In the genomic region with DNA sequence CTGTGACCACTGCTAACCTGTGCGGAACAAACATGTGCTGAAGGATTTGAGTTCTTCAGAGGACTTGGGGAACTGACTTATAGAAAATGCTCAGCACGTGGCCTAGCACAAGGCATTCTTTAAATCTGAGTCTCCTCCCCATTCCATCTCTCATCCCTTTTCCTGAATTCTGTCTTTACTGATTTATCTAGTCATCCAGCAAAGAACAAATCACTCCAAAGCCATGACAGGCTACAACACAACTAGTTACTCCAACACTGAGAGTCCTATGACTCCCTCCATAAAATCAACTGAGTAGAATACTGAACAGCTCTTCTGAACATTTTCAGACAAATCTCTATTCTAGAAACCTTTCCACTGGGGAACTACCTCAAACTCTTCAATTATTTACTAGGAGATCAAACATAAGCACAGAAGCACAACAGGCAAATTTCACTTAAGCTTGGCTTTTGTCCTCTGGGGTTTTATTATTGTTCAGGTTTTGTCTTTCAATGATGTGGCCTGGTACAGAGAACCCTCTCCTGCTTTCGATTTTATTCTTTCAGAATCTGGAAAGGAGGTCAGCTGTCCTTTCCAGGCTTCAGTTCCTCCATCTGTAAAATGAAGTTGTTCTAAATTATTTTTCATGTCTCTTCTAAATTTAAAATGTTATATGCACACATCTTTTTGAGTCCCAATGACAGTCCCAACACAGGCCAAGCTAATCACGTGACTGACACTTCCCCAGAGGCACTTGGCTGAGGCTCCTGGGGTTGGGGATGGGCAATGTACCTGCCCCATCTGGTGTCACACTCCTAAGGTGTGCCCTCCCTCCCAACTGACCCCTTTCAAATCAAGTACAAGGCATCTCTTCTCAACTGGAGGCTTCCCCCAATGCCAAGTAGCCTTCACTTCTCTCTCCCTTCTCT, we compare ENCODE assay signal across 13 cellular contexts. TPM values are rescaled to one million over a fixed set of nuclear protein-coding genes. Genes with fewer than 3 reads are reported as not detected.
DNase-seq lines count a peak whose midpoint lies in the region; ATAC-seq and TF ChIP-seq lines count a peak whose summit lies in the region.
"Had no signal": no experiment of that assay in that cellular context is flagged by ENCODE, and none has a peak within 500 bp of the region (broad histone marks: within the 10 kb centered on the region; RNA-seq: fewer than 3 reads in every experiment).

No MANE protein-coding gene starts in this region.

- no peaks in the 10 kb centered on the region for H3K27me3 Mint-ChIP-seq in effector memory CD8-positive, alpha-beta T cell
- H3K27me3 Mint-ChIP-seq in type B pancreatic cell = no peaks in the 10 kb centered on the region
- H3K27me3 Mint-ChIP-seq: stimulated activated naive CD8-positive, alpha-beta T cell treated with anti-CD3 and anti-CD28 coated beads, Interleukin-15, amount 100 ng/mL, for 72 hours had no signal

- H3K9me3 ChIP-seq in right cardiac atrium (ENCODE audit: control insufficient read depth, low read length) = no peaks in the 10 kb centered on the region

- H3K27ac ChIP-seq in right cardiac atrium (ENCODE audit: low read length) = peak overlapping the region; percentile 78

- H3K27me3 ChIP-seq in right cardiac atrium (ENCODE audit: control insufficient read depth, insufficient read depth) = no peaks in the 10 kb centered on the region

- TF ChIP-seq CTCF in type B pancreatic cell (conservative IDR thresholded peaks at IDR 0.05) = no peak

- intact Hi-C loops in right cardiac atrium (cut with DNase I) (no loop called here), cardiac septum (cut with DNase I) (no loop called here)

- H3K36me3 Mint-ChIP-seq in effector memory CD8-positive, alpha-beta T cell (ENCODE audit: insufficient read depth) = peaks cover 3% of the 10 kb centered on the region
- peaks cover 7% of the 10 kb centered on the region for H3K36me3 Mint-ChIP-seq in type B pancreatic cell

- peaks cover 45 to 52% of the 10 kb centered on the region in 2 donors for H3K4me1 Mint-ChIP-seq in effector memory CD8-positive, alpha-beta T cell (ENCODE audit: low read depth in 2 of 2)
- H3K4me1 Mint-ChIP-seq in type B pancreatic cell (ENCODE audit: unreplicated experiment) = peaks cover 47% of the 10 kb centered on the region

- peaks cover 22% of the 10 kb centered on the region for H3K4me1 ChIP-seq in right cardiac atrium (ENCODE audit: control insufficient read depth, insufficient read depth, low read length)

- H3K4me3 Mint-ChIP-seq in effector memory CD8-positive, alpha-beta T cell = no peak overlapping the region
- no peak overlapping the region for H3K4me3 Mint-ChIP-seq in type B pancreatic cell
- H3K4me3 Mint-ChIP-seq: stimulated activated naive CD8-positive, alpha-beta T cell treated with anti-CD3 and anti-CD28 coated beads, Interleukin-15, amount 100 ng/mL, for 72 hours; T-helper 2 cell treated with Interferon-gamma antibody and Interleukin-4, amounts not matched to agents 5 μg/mL and 100 μg/mL, for 36 hours had no signal

- no peak overlapping the region for H3K4me3 ChIP-seq in right cardiac atrium (ENCODE audit: low read length)

- ATAC-seq in right cardiac atrium (no peak), HG03175 (IDR thresholded peaks at IDR 0.05; ENCODE audit: unreplicated experiment) (peak; percentile 39)
- ATAC-seq in effector memory CD8-positive, alpha-beta T cell (replicated peaks) = no peak
- ATAC-seq: stimulated activated naive CD8-positive, alpha-beta T cell treated with anti-CD3 and anti-CD28 coated beads, Interleukin-15, amount 100 ng/mL, for 72 hours had no signal

- DNase-seq in right cardiac atrium = no peak
- DNase-seq in cardiac septum (ENCODE audit: low spot score) = no peak
- DNase-seq in effector memory CD8-positive, alpha-beta T cell = no peak
- no peak for DNase-seq in type B pancreatic cell (ENCODE audit: extremely low spot score, unreplicated experiment)
- DNase-seq in activated effector memory CD4-positive, alpha-beta T cell treated with Interleukin-2 at 50 U/mL for 16 hours = no peak
- no peak for DNase-seq in NK-92 treated with Interleukin-12 subunit alpha and Interleukin-12 subunit beta, amount 100 ng/mL, for 24 hours (lab: John Stamatoyannopoulos, UW)
- DNase-seq in NCI-H146 treated with DMSO at 0.1 percent for 48 hours (lab: John Stamatoyannopoulos, UW; ENCODE audit: unreplicated experiment) = no peak
- DNase-seq: NCI-H1436 treated with DMSO at 0.1 percent for 48 hours; stimulated activated CD4-positive, alpha-beta T cell treated with anti-CD3 and anti-CD28 coated beads, Interleukin-1b, Interleukin-23, amount 100 ng/mL, for 48 hours; stimulated activated naive CD8-positive, alpha-beta T cell treated with anti-CD3 and anti-CD28 coated beads, Interleukin-15, amount 100 ng/mL, for 72 hours had no signal

- H3K9me3 Mint-ChIP-seq in effector memory CD8-positive, alpha-beta T cell = no peaks in the 10 kb centered on the region
- no peaks in the 10 kb centered on the region for H3K9me3 Mint-ChIP-seq in type B pancreatic cell

- 82% methylated on average over 4 of the region's 4 CpGs for WGBS in right cardiac atrium

- H3K27ac Mint-ChIP-seq in effector memory CD8-positive, alpha-beta T cell = peak overlapping the region; percentile 13 to 78
- peak overlapping the region; percentile 2 for H3K27ac Mint-ChIP-seq in type B pancreatic cell
- H3K27ac Mint-ChIP-seq: stimulated activated naive CD8-positive, alpha-beta T cell treated with anti-CD3 and anti-CD28 coated beads, Interleukin-15, amount 100 ng/mL, for 72 hours; T-helper 2 cell treated with Interferon-gamma antibody and Interleukin-4, amounts not matched to agents 5 μg/mL and 100 μg/mL, for 36 hours had no signal

RNA-seq across cellular contexts. Expression of a gene that starts 31.8 kb away (rescaled TPM):
- total RNA-seq in right cardiac atrium (10 to 100 TPM in 1 of 4 donors, not detected in 3; 12.7 TPM), cardiac septum (not detected), type B pancreatic cell (ENCODE audit: low replicate concordance) (not detected in 2 replicates)
- polyA plus RNA-seq in right cardiac atrium = not detected
- polyA plus RNA-seq: esophagus had no signal
